8 cellular contexts compared by ENCODE assay signal in genomic region chr9:115883467-115884329, GRCh38.
DNase-seq lines count a peak whose midpoint lies in the region; ATAC-seq and TF ChIP-seq lines count a peak whose summit lies in the region.

No MANE protein-coding gene starts in this region.

- no peaks in the 10 kb centered on the region; the same call in 1 of the 2 replicates for H3K36me3 ChIP-seq in SK-N-MC (ENCODE audit: insufficient read depth, low read length)
- H3K36me3 ChIP-seq in left ventricle myocardium inferior: no peaks in the 10 kb centered on the region
- H3K36me3 ChIP-seq in transverse colon: no peaks in the 10 kb centered on the region

- H3K9me3 ChIP-seq in SK-N-MC (ENCODE audit: low read depth, low read length) (no peaks in the 10 kb centered on the region), left ventricle myocardium inferior (replicated peaks) (no peaks in the 10 kb centered on the region), transverse colon (no peaks in the 10 kb centered on the region)

- ATAC-seq in HG02938 (IDR thresholded peaks at IDR 0.05; ENCODE audit: unreplicated experiment) (no peak), GM21528 (IDR thresholded peaks at IDR 0.05; ENCODE audit: low FRiP score, unreplicated experiment) (no peak), HG03457 (IDR thresholded peaks at IDR 0.05; ENCODE audit: unreplicated experiment) (no peak)

- 36 to 62% methylated on average over 2 to 5 of the region's 5 CpGs for WGBS in transverse colon (ENCODE audit: low coverage in 1 of 2), 2 donors

- H3K4me3 ChIP-seq in SK-N-MC (no peak overlapping the region), left ventricle myocardium inferior (no peak overlapping the region), transverse colon (no peak overlapping the region)

- in situ Hi-C loops in transverse colon (cut with MboI; ENCODE audit: low pct_ligation_motif_present in 1 of 4, low pct_unique_long_range_greater_than_20kb in 1 of 4, low sequenced_read_pairs in 3 of 4): loop anchor here in 1 of 4 donors (25.0 kb wide), 1 partner anchor 779 kb away; no protein-coding TSS in a partner anchor

- H3K4me1 ChIP-seq in left ventricle myocardium inferior: no peaks in the 10 kb centered on the region
- H3K4me1 ChIP-seq in transverse colon: no peaks in the 10 kb centered on the region

- TF ChIP-seq CTCF in left ventricle myocardium inferior (IDR thresholded peaks at IDR 0.05; ENCODE audit: borderline replicate concordance) (peak; percentile 71), transverse colon (IDR thresholded peaks at IDR 0.05) (peak in 4 of 5 experiments; percentile 19 to 31 (median 26))

- peak overlapping the region; percentile 69 for H3K27ac ChIP-seq in SK-N-MC
- no peak overlapping the region for H3K27ac ChIP-seq in left ventricle myocardium inferior (replicated peaks)
- H3K27ac ChIP-seq in transverse colon: no peak overlapping the region

- intact Hi-C loops in left ventricle myocardium inferior (cut with micrococcal nuclease): no loop called here
- intact Hi-C loops in transverse colon (cut with DNase I; ENCODE audit: low total_unique reads): no loop called here

- H3K27me3 ChIP-seq in left ventricle myocardium inferior (ENCODE audit: low read depth): peaks cover 8% of the 10 kb centered on the region
- no peaks in the 10 kb centered on the region for H3K27me3 ChIP-seq in transverse colon

- peak overlapping the region; percentile 12 for H3K9ac ChIP-seq in SK-N-MC (ENCODE audit: insufficient read length)

- TF ChIP-seq POLR2A in transverse colon (IDR thresholded peaks at IDR 0.05): no peak

- DNase-seq in COLO668 (lab: John Stamatoyannopoulos, UW; ENCODE audit: unreplicated experiment) (peak; percentile 7), HT-29 (ENCODE audit: low spot score) (peak; percentile 59), SK-N-MC (ENCODE audit: low read depth, low spot score) (no peak), left ventricle myocardium inferior (no peak), transverse colon (no peak)

- no peak for TF ChIP-seq EP300 in transverse colon (IDR thresholded peaks at IDR 0.05; ENCODE audit: low read depth)

Comparison
In these comparisons a context has a peak if more than half of its experiments do, and no peak if none do; other contexts are left out.
1. DNase-seq: peak in COLO668 (single experiment) and HT-29 (single experiment); none in SK-N-MC (single experiment), left ventricle myocardium inferior (single experiment) and transverse colon (single experiment).